In the genomic region with DNA sequence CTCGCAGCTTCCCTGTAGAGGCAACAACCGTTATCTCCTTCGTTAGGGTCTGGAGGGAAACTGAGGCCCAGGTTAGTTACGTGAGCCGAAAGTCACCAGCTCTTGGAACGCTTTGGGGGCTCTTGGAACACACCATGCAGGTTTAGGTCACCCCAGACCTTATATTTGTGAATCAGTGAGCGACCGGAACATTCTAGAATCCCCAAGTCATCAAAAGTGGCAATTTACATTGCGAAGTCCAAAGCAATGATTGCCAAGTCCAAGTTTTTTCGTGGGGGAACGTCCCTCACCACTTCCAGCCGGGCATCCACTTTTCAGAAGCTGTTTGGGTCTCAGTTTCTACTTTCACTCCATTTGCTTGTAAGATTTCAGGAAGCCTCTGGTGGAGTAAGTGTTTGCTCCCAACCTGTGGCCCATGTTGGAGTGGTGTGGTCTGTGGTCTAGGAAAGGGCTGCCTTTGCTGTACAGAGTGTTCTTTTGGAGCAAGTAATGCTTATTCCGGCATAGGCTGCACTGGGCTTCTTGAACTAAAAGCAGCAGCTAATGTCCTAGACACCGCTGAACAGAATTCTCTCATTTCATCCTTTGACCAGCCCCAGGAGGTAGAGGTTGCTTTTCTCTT, we compare ENCODE assay signal across 8 cellular contexts. TPM values are rescaled to one million over a fixed set of nuclear protein-coding genes. Genes with fewer than 3 reads are reported as not detected.
A peak's percentile ranks its signal among the peaks of the same experiment; 100 is the strongest.
DNase-seq lines count a peak whose midpoint lies in the region; FAIRE-seq and TF ChIP-seq lines count a peak whose summit lies in the region.

No MANE protein-coding gene starts in this region.

- DNase-seq in HAP-1 (ENCODE audit: low spot score in 2 of 2) (no peak), right atrium auricular region (ENCODE audit: low spot score) (no peak), small intestine (no peak), NCI-H82 (lab: John Stamatoyannopoulos, UW) (no peak), NCI-H226 (no peak), NCI-H2081 treated with DMSO at 0.1 percent for 48 hours (lab: John Stamatoyannopoulos, UW) (no peak), T1000 (lab: John Stamatoyannopoulos, UW) (no peak)
- peak; percentile 32 to 42 for DNase-seq in activated T-cell treated with anti-CD3 and anti-CD28 coated beads, Interleukin-2, amount 50 U/mL, for 48 hours

- no peak for TF ChIP-seq CTCF in right atrium auricular region (IDR thresholded peaks at IDR 0.05)

- peaks cover 35% of the 10 kb centered on the region for H3K27me3 ChIP-seq in HAP-1 (ENCODE audit: low read depth)
- H3K27me3 ChIP-seq in right atrium auricular region: no peaks in the 10 kb centered on the region
- no peaks in the 10 kb centered on the region for H3K27me3 ChIP-seq in small intestine (ENCODE audit: control insufficient read depth in 2 of 2, insufficient read depth in 2 of 2, low read length in 2 of 2)

- no peaks in the 10 kb centered on the region for H3K36me3 ChIP-seq in HAP-1 (replicated peaks)
- H3K36me3 ChIP-seq in right atrium auricular region: no peaks in the 10 kb centered on the region
- H3K36me3 ChIP-seq in small intestine (ENCODE audit: control insufficient read depth in 2 of 2, insufficient read depth in 2 of 2, low read length in 2 of 2): no peaks in the 10 kb centered on the region

- peak overlapping the region; percentile 45 for H3K4me3 ChIP-seq in HAP-1
- H3K4me3 ChIP-seq in right atrium auricular region: peak overlapping the region; percentile 62 to 69
- H3K4me3 ChIP-seq in small intestine (ENCODE audit: low read depth in 1 of 2, low read length in 2 of 2): peak overlapping the region; percentile 58 to 59

- WGBS in small intestine, 3 donors: 26 to 31% (median 28%) methylated on average over 14 of the region's 14 CpGs

- H3K9me3 ChIP-seq in HAP-1: no peaks in the 10 kb centered on the region
- no peaks in the 10 kb centered on the region for H3K9me3 ChIP-seq in right atrium auricular region
- no peaks in the 10 kb centered on the region for H3K9me3 ChIP-seq in small intestine (ENCODE audit: control insufficient read depth, low read depth)

- in situ Hi-C loops in HAP-1 (cut with MboI; ENCODE audit: low sequenced_read_pairs): no loop called here

- H3K4me1 ChIP-seq in HAP-1 (no peaks in the 10 kb centered on the region), right atrium auricular region (peaks cover 0 to 19% of the 10 kb centered on the region in 2 donors), small intestine (ENCODE audit: control insufficient read depth in 2 of 2, insufficient read depth in 1 of 2, low read depth in 1 of 2, low read length in 1 of 2) (peaks cover 0 to 8% of the 10 kb centered on the region in 2 donors)

- no peak for FAIRE-seq in small intestine (lab: Jason Lieb, UNC)

- H3K27ac ChIP-seq in right atrium auricular region: peak overlapping the region; percentile 90 to 98
- peak overlapping the region; percentile 28 to 98 for H3K27ac ChIP-seq in small intestine (ENCODE audit: low read depth in 1 of 2, low read length in 1 of 2)

RNA-seq across cellular contexts. Expression of gene SPRY4, which starts 32.8 kb away (rescaled TPM):
- total RNA-seq in right atrium auricular region: 10 to 100 TPM; 19.9 to 33.7 TPM
- 1 to 10 TPM; 1.4 to 7.9 (median 5.8) TPM for polyA plus RNA-seq in small intestine

Comparison
In these comparisons a context has a peak if more than half of its experiments do, and no peak if none do; other contexts are left out.
1. DNase-seq: peak in activated T-cell treated with anti-CD3 and anti-CD28 coated beads, Interleukin-2, amount 50 U/mL, for 48 hours (2 of 2); none in HAP-1 (0 of 2), right atrium auricular region (single experiment), small intestine (single experiment), NCI-H82 (single experiment), NCI-H226 (single experiment), NCI-H2081 treated with DMSO at 0.1 percent for 48 hours (single experiment) and T1000 (single experiment).
2. Peak in every context shown above with its lines, with median percentiles within 50 percentile points of each other: H3K4me3 ChIP-seq.